In genomic region chr9:33751536-33752129, GRCh38 we compare ENCODE assay signal across 17 cellular contexts. TPM values are rescaled to one million over a fixed set of nuclear protein-coding genes. Genes with fewer than 3 reads are reported as not detected.
DNase-seq lines count a peak whose midpoint lies in the region; ATAC-seq and TF ChIP-seq lines count a peak whose summit lies in the region.
"Had no signal": no experiment of that assay in that cellular context is flagged by ENCODE, and none has a peak within 500 bp of the region (broad histone marks: within the 10 kb centered on the region; RNA-seq: fewer than 3 reads in every experiment).

No MANE protein-coding gene starts in this region.

- intact Hi-C loops in dorsolateral prefrontal cortex (cut with DNase I), result no loop called here

- H3K36me3 Mint-ChIP-seq in CD8-positive, alpha-beta memory T cell, result no peaks in the 10 kb centered on the region
- no peaks in the 10 kb centered on the region for H3K36me3 Mint-ChIP-seq in endodermal cell (ENCODE audit: low read depth)

- peaks cover 38 to 50% (median 42%) of the 10 kb centered on the region in 3 donors for H3K4me1 Mint-ChIP-seq in CD8-positive, alpha-beta memory T cell
- no peaks in the 10 kb centered on the region for H3K4me1 Mint-ChIP-seq in endodermal cell

- no peaks in the 10 kb centered on the region for H3K9me3 ChIP-seq in CD8-positive, alpha-beta memory T cell (ENCODE audit: low read length)
- no peaks in the 10 kb centered on the region for H3K9me3 ChIP-seq in effector memory CD4-positive, alpha-beta T cell (ENCODE audit: control insufficient read depth, low read length)
- no peaks in the 10 kb centered on the region for H3K9me3 ChIP-seq in endodermal cell (ENCODE audit: control insufficient read depth, low read length)
- H3K9me3 ChIP-seq: upper lobe of right lung had no signal

- no peak for ATAC-seq in GM18861 (IDR thresholded peaks at IDR 0.05; ENCODE audit: unreplicated experiment)

- H3K27ac ChIP-seq in CD8-positive, alpha-beta memory T cell (ENCODE audit: low read depth, low read length), result no peak overlapping the region
- H3K27ac ChIP-seq in dorsolateral prefrontal cortex, result peak overlapping the region in 5 of 59 donors; percentile 21 to 78 (median 51)
- H3K27ac ChIP-seq in effector memory CD4-positive, alpha-beta T cell (ENCODE audit: insufficient read depth, low read length, poor library complexity, severe bottlenecking), result no peak overlapping the region
- no peak overlapping the region for H3K27ac ChIP-seq in endodermal cell (ENCODE audit: low read depth, low read length)
- H3K27ac ChIP-seq: BLaER1, upper lobe of right lung had no signal

- H3K27me3 Mint-ChIP-seq in CD8-positive, alpha-beta memory T cell, result peaks cover 33 to 53% of the 10 kb centered on the region in 2 donors
- H3K27me3 Mint-ChIP-seq in endodermal cell (ENCODE audit: insufficient read depth), result no peaks in the 10 kb centered on the region

- TF ChIP-seq CTCF in dorsolateral prefrontal cortex (IDR thresholded peaks at IDR 0.05 in 54 of 56, conservative IDR thresholded peaks at IDR 0.05 in 2 of 56; ENCODE audit: low read depth in 1 of 56, partially characterized antibody in 56 of 56) (no peak), endodermal cell (conservative IDR thresholded peaks at IDR 0.05) (no peak)

- H3K27ac Mint-ChIP-seq in CD8-positive, alpha-beta memory T cell, result peak overlapping the region in 2 of 8 donors; percentile 20 to 24
- no peak overlapping the region for H3K27ac Mint-ChIP-seq in endodermal cell

- H3K9me3 Mint-ChIP-seq in CD8-positive, alpha-beta memory T cell, result no peaks in the 10 kb centered on the region
- no peaks in the 10 kb centered on the region for H3K9me3 Mint-ChIP-seq in endodermal cell

- no peak overlapping the region for H3K4me3 ChIP-seq in CD8-positive, alpha-beta memory T cell (ENCODE audit: low read length)
- H3K4me3 ChIP-seq in dorsolateral prefrontal cortex (peak overlapping the region in 47 of 59 donors; percentile 26 to 68 (median 52)), endodermal cell (ENCODE audit: low read length) (no peak overlapping the region)
- H3K4me3 ChIP-seq in effector memory CD4-positive, alpha-beta T cell (ENCODE audit: insufficient read depth, low read depth, low read length, poor library complexity, severe bottlenecking), result no peak overlapping the region
- H3K4me3 ChIP-seq: BLaER1, upper lobe of right lung had no signal

- WGBS in endodermal cell (ENCODE audit: insufficient coverage in 1 of 2, insufficient read length in 1 of 2), 2 experiments, result 86 to 94% methylated on average over 10 to 12 of the region's 12 CpGs

- H3K9ac ChIP-seq in endodermal cell (ENCODE audit: extremely low read depth, low read length, poor library complexity, severe bottlenecking), result no peak overlapping the region
- H3K9ac ChIP-seq: BLaER1 had no signal

- H3K4me1 ChIP-seq in CD8-positive, alpha-beta memory T cell (ENCODE audit: insufficient read depth, low read length), result peaks cover 7% of the 10 kb centered on the region
- no peaks in the 10 kb centered on the region for H3K4me1 ChIP-seq in effector memory CD4-positive, alpha-beta T cell (ENCODE audit: control insufficient read depth, insufficient read depth, low read length, poor library complexity, severe bottlenecking)
- H3K4me1 ChIP-seq in endodermal cell (ENCODE audit: control insufficient read depth, insufficient read depth, low read length), result no peaks in the 10 kb centered on the region
- H3K4me1 ChIP-seq: BLaER1 had no signal

- DNase-seq in CD8-positive, alpha-beta memory T cell, result no peak
- DNase-seq in LoVo (ENCODE audit: low spot score) (peak; percentile 71), dorsolateral prefrontal cortex (no peak), mucosa of gallbladder (ENCODE audit: low spot score) (peak; percentile 37), NCI-H187 treated with DMSO at 0.1 percent for 48 hours (lab: John Stamatoyannopoulos, UW) (no peak), endodermal cell (no peak)
- no peak for DNase-seq in effector memory CD4-positive, alpha-beta T cell
- DNase-seq: activated CD8-positive, alpha-beta memory T cell treated with anti-CD3 and anti-CD28 coated beads, Interleukin-2, amount 50 U/mL, for 48 hours; amniotic stem cell; cortex of kidney; NCI-H1436; NCI-H524 treated with DMSO at 0.1 percent for 48 hours; stimulated activated CD4-positive, alpha-beta T cell treated with anti-CD3 and anti-CD28 coated beads, Interleukin-1b, Interleukin-23, amount 100 ng/mL, for 48 hours; upper lobe of right lung had no signal

- peak overlapping the region in 6 of 7 donors; percentile 3 to 90 (median 34) for H3K4me3 Mint-ChIP-seq in CD8-positive, alpha-beta memory T cell
- no peak overlapping the region for H3K4me3 Mint-ChIP-seq in endodermal cell

- POLR2A ChIA-PET in CD8-positive, alpha-beta memory T cell (lab: Charles Lee), result no interaction called here

- H3K27me3 ChIP-seq in CD8-positive, alpha-beta memory T cell (ENCODE audit: insufficient read depth, low read length, poor library complexity, severe bottlenecking), result peaks cover 18% of the 10 kb centered on the region
- H3K27me3 ChIP-seq in dorsolateral prefrontal cortex, result peaks cover 0 to 43% (median 12%) of the 10 kb centered on the region in 45 donors
- peaks cover 12% of the 10 kb centered on the region for H3K27me3 ChIP-seq in effector memory CD4-positive, alpha-beta T cell (replicated peaks; ENCODE audit: control insufficient read depth, insufficient read depth, low read length, poor library complexity, severe bottlenecking)
- peaks cover 43% of the 10 kb centered on the region for H3K27me3 ChIP-seq in endodermal cell (ENCODE audit: control insufficient read depth, insufficient read depth, low read length, poor library complexity, severe bottlenecking)
- H3K27me3 ChIP-seq: BLaER1 had no signal

- CTCF ChIA-PET in CD8-positive, alpha-beta memory T cell (lab: Charles Lee), result interaction anchor here (0.7 kb wide), 1 partner anchor 127 kb away, joined by 3 read pairs; no protein-coding TSS in a partner anchor

- H3K36me3 ChIP-seq in CD8-positive, alpha-beta memory T cell (ENCODE audit: insufficient read depth, low read length), result no peaks in the 10 kb centered on the region
- H3K36me3 ChIP-seq in effector memory CD4-positive, alpha-beta T cell (ENCODE audit: control insufficient read depth, insufficient read depth, low read length), result no peaks in the 10 kb centered on the region
- H3K36me3 ChIP-seq in endodermal cell (ENCODE audit: control insufficient read depth, insufficient read depth, low read length), result no peaks in the 10 kb centered on the region
- H3K36me3 ChIP-seq: BLaER1, upper lobe of right lung had no signal

RNA-seq across cellular contexts. Expression of gene PRSS3, which starts 43.7 kb away (rescaled TPM):
- under 1 TPM; 0.72 to 0.84 TPM for total RNA-seq in CD8-positive, alpha-beta memory T cell
- polyA plus RNA-seq in CD8-positive, alpha-beta memory T cell, result not detected
- 10 to 100 TPM in 119 of 120 experiments, 1 to 10 TPM in 1; 7.2 to 61.3 (median 34.3) TPM for total RNA-seq in dorsolateral prefrontal cortex
- 61.2 TPM for total RNA-seq in mucosa of gallbladder
- total RNA-seq in endodermal cell, result not detected
- polyA plus RNA-seq in endodermal cell (2013, experiment 1 of 2), result not detected
- polyA plus RNA-seq in endodermal cell (2013, experiment 2 of 2), result not detected
- total RNA-seq: T-helper 1 cell treated with Interleukin-12 subunit alpha and Interleukin-12 subunit beta and Interleukin-4 antibody, amounts not matched to agents 30 ng/mL and 1 ng/mL, for 36 hours; upper lobe of right lung had no signal

Comparison
In these comparisons a context has a peak if more than half of its experiments do, and no peak if none do; other contexts are left out.
1. DNase-seq: peak in LoVo (single experiment) and mucosa of gallbladder (single experiment); none in CD8-positive, alpha-beta memory T cell (0 of 5), dorsolateral prefrontal cortex (0 of 10), NCI-H187 treated with DMSO at 0.1 percent for 48 hours (single experiment), effector memory CD4-positive, alpha-beta T cell (0 of 3) and endodermal cell (single experiment).
2. H3K4me3 ChIP-seq: peak in dorsolateral prefrontal cortex (47 of 59); none in CD8-positive, alpha-beta memory T cell (single experiment), effector memory CD4-positive, alpha-beta T cell (single experiment) and endodermal cell (single experiment).
3. RNA of gene PRSS3, which starts 43.7 kb away (total RNA-seq): 61.2 TPM in mucosa of gallbladder (single experiment) and 7.2 to 61.3 TPM in dorsolateral prefrontal cortex; 0.72 to 0.84 TPM in CD8-positive, alpha-beta memory T cell and not detected in endodermal cell; every median in the first group is over 4 times any median in the second.